In genomic region chr15:84911879-84912660, GRCh38 we compare ENCODE assay signal across 8 cellular contexts. TPM values are rescaled to one million over a fixed set of nuclear protein-coding genes. Genes with fewer than 3 reads are reported as not detected.
DNase-seq lines count a peak whose midpoint lies in the region; ATAC-seq, FAIRE-seq and TF ChIP-seq lines count a peak whose summit lies in the region.

No MANE protein-coding gene starts in this region.

- H3K9ac ChIP-seq in HepG2 (ENCODE audit: insufficient read depth, low read depth, low read length) = peak overlapping the region; percentile 80

- TF ChIP-seq CTCF in choroid plexus epithelial cell (conservative IDR thresholded peaks at IDR 0.05; ENCODE audit: low read depth, low read length) (peak; percentile 0), HepG2 (CRISPR knock-in tag; IDR thresholded peaks at IDR 0.05) (no peak), thoracic aorta (IDR thresholded peaks at IDR 0.05) (no peak)

- in situ Hi-C loops in HepG2 (cut with HindIII; ENCODE audit: extremely low pct_ligation_motif_present, low pct_unique_long_range_greater_than_20kb) = no loop called here

- intact Hi-C loops in HepG2 (cut with micrococcal nuclease; ENCODE audit: unreplicated experiment) = loop anchor here (5.0 kb wide), 1 partner anchor 165 kb away; the partner anchor contains the start of gene ZNF592

- no peak for TF ChIP-seq RAD21 in HepG2 (CRISPR knock-in tag; IDR thresholded peaks at IDR 0.05)

- peak; percentile 52 to 73; a peak in 3 of 4 replicates for TF ChIP-seq POLR2A in HepG2 (IDR thresholded peaks at IDR 0.05; ENCODE audit: insufficient read depth in 1 of 2, low read depth in 2 of 2, low read length in 2 of 2)

- peak; percentile 74 for DNase-seq in HT-29 (ENCODE audit: low spot score)
- peak; percentile 99 for DNase-seq in choroid plexus epithelial cell (ENCODE audit: low read depth)
- peak; percentile 89 for DNase-seq in HepG2 (ENCODE audit: low spot score)
- peak; percentile 83 for DNase-seq in thoracic aorta (ENCODE audit: low spot score)
- DNase-seq in stimulated activated naive CD4-positive, alpha-beta T cell (lab: John Stamatoyannopoulos, UW) = no peak
- no peak for DNase-seq in cortex of kidney (lab: John Stamatoyannopoulos, UW)

- ATAC-seq in HepG2 (peak; percentile 86), thoracic aorta (ENCODE audit: insufficient number of reproducible peaks, low FRiP score, low read depth) (peak; percentile 84), GM21529 (IDR thresholded peaks at IDR 0.05; ENCODE audit: unreplicated experiment) (no peak), HG03139 (IDR thresholded peaks at IDR 0.05; ENCODE audit: unreplicated experiment) (no peak)

- peak overlapping the region; percentile 97 for H3K27ac ChIP-seq in HepG2 (ENCODE audit: extremely low read length, insufficient read depth, low read length)
- peak overlapping the region; percentile 95 to 97 for H3K27ac ChIP-seq in thoracic aorta

- peak overlapping the region; percentile 72 for H3K4me2 ChIP-seq in HepG2 (ENCODE audit: low read depth, low read length)

- POLR2A ChIA-PET in HepG2 (lab: Yijun Ruan, JAX) = interaction anchor here (0.7 to 1.6 kb wide), 8 partner anchors 13 to 341 kb away, joined by 3 to 6 read pairs (median 4); no protein-coding TSS in a partner anchor

- CTCF ChIA-PET in HepG2 (lab: Yijun Ruan, JAX; ENCODE audit: low intra/inter-chr PET ratio, low total read pairs) = interaction anchor here (1.0 kb wide), 1 partner anchor 16 kb away, joined by 3 read pairs; no protein-coding TSS in a partner anchor

- 3% methylated on average over 6 of the region's 6 CpGs for WGBS in HepG2 (ENCODE audit: low lambda C conversion rate)

- H3K79me2 ChIP-seq in HepG2 (ENCODE audit: insufficient read depth, low read length) = no peaks in the 10 kb centered on the region

- H3K36me3 ChIP-seq in HepG2 (replicated peaks in 1 of 2; ENCODE audit: control insufficient read depth in 1 of 2, insufficient read depth in 2 of 2, low read length in 2 of 2) (no peaks in the 10 kb centered on the region), thoracic aorta (no peaks in the 10 kb centered on the region)

- no peaks in the 10 kb centered on the region for H3K9me3 ChIP-seq in HepG2 (ENCODE audit: low read length)
- H3K9me3 ChIP-seq in thoracic aorta = no peaks in the 10 kb centered on the region

- H3K4me1 ChIP-seq in HepG2 (ENCODE audit: insufficient read depth, low read length) = peaks cover 100% of the 10 kb centered on the region
- peaks cover 45 to 80% of the 10 kb centered on the region in 2 donors for H3K4me1 ChIP-seq in thoracic aorta (ENCODE audit: control insufficient read depth in 1 of 2, low read depth in 2 of 2)

- no peak overlapping the region for H2AFZ ChIP-seq in HepG2 (ENCODE audit: low read length)

- no peak overlapping the region for H3K4me3 ChIP-seq in choroid plexus epithelial cell (ENCODE audit: low read depth, low read length)
- H3K4me3 ChIP-seq in HepG2 (replicated peaks in 1 of 3; ENCODE audit: insufficient read depth in 1 of 3, low read depth in 2 of 3, low read length in 3 of 3) = peak overlapping the region; percentile 9 to 47 (median 28); a peak in 4 of 6 replicates
- H3K4me3 ChIP-seq in thoracic aorta = peak overlapping the region; percentile 27

- no peaks in the 10 kb centered on the region for H3K27me3 ChIP-seq in HepG2 (ENCODE audit: control insufficient read depth in 1 of 2, insufficient read depth in 2 of 2, low read length in 2 of 2)
- no peaks in the 10 kb centered on the region for H3K27me3 ChIP-seq in thoracic aorta (replicated peaks; ENCODE audit: insufficient read depth)

- TF ChIP-seq EP300 in HepG2 (IDR thresholded peaks at IDR 0.05; ENCODE audit: low read depth in 2 of 2, low read length in 2 of 2) = peak in 1 of 2 experiments; percentile 77; a peak in 1 of 4 replicates
- TF ChIP-seq EP300 in HepG2 (CRISPR knock-in tag; IDR thresholded peaks at IDR 0.05; ENCODE audit: borderline replicate concordance) = no peak

- BruUV-seq in HepG2 (replicated peaks; lab: Mats Ljungman, UMichigan) = TSS peak; percentile 96

- FAIRE-seq in HepG2 (lab: Jason Lieb, UNC) = peak; percentile 67

- H4K20me1 ChIP-seq in HepG2 (ENCODE audit: insufficient read depth, low read length) = no peaks in the 10 kb centered on the region

TF ChIP-seq in HepG2, 621 proteins besides CTCF, POLR2A, EP300 and RAD21 (continues in another document):
- TF ChIP-seq, protein P1, sequence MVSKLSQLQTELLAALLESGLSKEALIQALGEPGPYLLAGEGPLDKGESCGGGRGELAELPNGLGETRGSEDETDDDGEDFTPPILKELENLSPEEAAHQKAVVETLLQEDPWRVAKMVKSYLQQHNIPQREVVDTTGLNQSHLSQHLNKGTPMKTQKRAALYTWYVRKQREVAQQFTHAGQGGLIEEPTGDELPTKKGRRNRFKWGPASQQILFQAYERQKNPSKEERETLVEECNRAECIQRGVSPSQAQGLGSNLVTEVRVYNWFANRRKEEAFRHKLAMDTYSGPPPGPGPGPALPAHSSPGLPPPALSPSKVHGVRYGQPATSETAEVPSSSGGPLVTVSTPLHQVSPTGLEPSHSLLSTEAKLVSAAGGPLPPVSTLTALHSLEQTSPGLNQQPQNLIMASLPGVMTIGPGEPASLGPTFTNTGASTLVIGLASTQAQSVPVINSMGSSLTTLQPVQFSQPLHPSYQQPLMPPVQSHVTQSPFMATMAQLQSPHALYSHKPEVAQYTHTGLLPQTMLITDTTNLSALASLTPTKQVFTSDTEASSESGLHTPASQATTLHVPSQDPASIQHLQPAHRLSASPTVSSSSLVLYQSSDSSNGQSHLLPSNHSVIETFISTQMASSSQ (IDR thresholded peaks at IDR 0.05; ENCODE audit: low read depth) = peak; percentile 83
- TF ChIP-seq, protein P1 (CRISPR knock-in tag; IDR thresholded peaks at IDR 0.05; ENCODE audit: borderline replicate concordance) = peak; percentile 84
- TF ChIP-seq, protein P2, sequence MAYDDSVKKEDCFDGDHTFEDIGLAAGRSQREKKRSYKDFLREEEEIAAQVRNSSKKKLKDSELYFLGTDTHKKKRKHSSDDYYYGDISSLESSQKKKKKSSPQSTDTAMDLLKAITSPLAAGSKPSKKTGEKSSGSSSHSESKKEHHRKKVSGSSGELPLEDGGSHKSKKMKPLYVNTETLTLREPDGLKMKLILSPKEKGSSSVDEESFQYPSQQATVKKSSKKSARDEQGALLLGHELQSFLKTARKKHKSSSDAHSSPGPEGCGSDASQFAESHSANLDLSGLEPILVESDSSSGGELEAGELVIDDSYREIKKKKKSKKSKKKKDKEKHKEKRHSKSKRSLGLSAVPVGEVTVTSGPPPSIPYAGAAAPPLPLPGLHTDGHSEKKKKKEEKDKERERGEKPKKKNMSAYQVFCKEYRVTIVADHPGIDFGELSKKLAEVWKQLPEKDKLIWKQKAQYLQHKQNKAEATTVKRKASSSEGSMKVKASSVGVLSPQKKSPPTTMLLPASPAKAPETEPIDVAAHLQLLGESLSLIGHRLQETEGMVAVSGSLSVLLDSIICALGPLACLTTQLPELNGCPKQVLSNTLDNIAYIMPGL (CRISPR knock-in tag; IDR thresholded peaks at IDR 0.05; ENCODE audit: borderline replicate concordance in 1 of 2, low read depth in 1 of 2) = peak in 1 of 2 experiments; percentile 43; a peak in 1 of 4 replicates
- TF ChIP-seq ZNF331 (CRISPR knock-in tag; IDR thresholded peaks at IDR 0.05) (peak; percentile 75), RBM22 (optimal IDR thresholded peaks at IDR 0.05; ENCODE audit: low read length) (peak; percentile 47), ZNF350 (CRISPR knock-in tag; IDR thresholded peaks at IDR 0.05; ENCODE audit: borderline replicate concordance, low read depth) (peak; percentile 38; the same call in 1 of the 2 replicates)

RNA-seq across cellular contexts. Expression of gene SLC28A1, which starts 27.6 kb away (rescaled TPM):
- total RNA-seq in HT-29 (2014; rRNA removed; shearing (Covaris generic)) = 0.08 and 0.13 TPM in 2 replicates
- total RNA-seq in HepG2 (2016; rRNA removed; fragmentation: Illumina TruSeq; extraction: Trizol) = 0.31 and 0.39 TPM in 2 replicates
- not detected in 2 replicates for total RNA-seq in HepG2 (2016; cell fraction: cytosol; rRNA removed; fragmentation: Illumina TruSeq; extraction: Trizol; ENCODE audit: low read depth)
- total RNA-seq in HepG2 (2016; cell fraction: insoluble cytoplasmic fraction; rRNA removed; fragmentation: Illumina TruSeq; extraction: Trizol) = 0.21 and 0.43 TPM in 2 replicates
- total RNA-seq in HepG2 (2016; cell fraction: membrane; rRNA removed; fragmentation: Illumina TruSeq; extraction: Trizol) = 0.14 and 0.15 TPM in 2 replicates
- total RNA-seq in HepG2 (2016; cell fraction: nucleus; rRNA removed; fragmentation: Illumina TruSeq; extraction: Trizol) = 0.28 and 0.59 TPM in 2 replicates
- polyA plus RNA-seq in HepG2 (2011; rRNA removed) = 5.8 and 8.6 TPM in 2 replicates
- polyA plus RNA-seq in HepG2 (2011; cell fraction: cytosol; rRNA removed) = 3.5 and 4.1 TPM in 2 replicates
- polyA plus RNA-seq in HepG2 (2011; cell fraction: nucleus; rRNA removed) = 15.9 and 18.6 TPM in 2 replicates
- 4.6 and 13.0 TPM in 2 replicates for polyA plus RNA-seq in HepG2 (2012)
- polyA plus RNA-seq in HepG2 (2016; cell fraction: cytosol; fragmentation: Illumina TruSeq; extraction: Trizol; ENCODE audit: low read depth) = 0.06 TPM in 1 of 2 replicates, not detected in the other
- 0.19 and 0.36 TPM in 2 replicates for polyA plus RNA-seq in HepG2 (2016; cell fraction: insoluble cytoplasmic fraction; fragmentation: Illumina TruSeq; extraction: Trizol; ENCODE audit: low read depth)
- polyA plus RNA-seq in HepG2 (2016; cell fraction: membrane; fragmentation: Illumina TruSeq; extraction: Trizol; ENCODE audit: low read depth) = 0.09 and 0.14 TPM in 2 replicates
- polyA plus RNA-seq in HepG2 (2016; cell fraction: nucleus; fragmentation: Illumina TruSeq; extraction: Trizol; ENCODE audit: insufficient read depth, low read depth) = 0.67 and 1.0 TPM in 2 replicates
- polyA minus RNA-seq in HepG2 (2011; rRNA and poly(A)+ RNA removed; ENCODE audit: low replicate concordance) = 15.2 TPM in 1 of 2 replicates, not detected in the other
- polyA minus RNA-seq in HepG2 (2011; cell fraction: cytosol; rRNA and poly(A)+ RNA removed) = 2.1 and 2.8 TPM in 2 replicates
- 8.0 and 10.1 TPM in 2 replicates for polyA minus RNA-seq in HepG2 (2011; cell fraction: nucleus; rRNA and poly(A)+ RNA removed)
- 1 to 10 TPM in 1 of 2 donors, under 1 TPM in 1; 0.41 to 1.6 TPM for total RNA-seq in thoracic aorta

Comparison
In these comparisons a context has a peak if more than half of its experiments do, and no peak if none do; other contexts are left out.
1. DNase-seq: peak in HT-29 (single experiment), choroid plexus epithelial cell (single experiment), HepG2 (single experiment) and thoracic aorta (single experiment); none in stimulated activated naive CD4-positive, alpha-beta T cell (0 of 6) and cortex of kidney (single experiment).
2. ATAC-seq: peak in HepG2 (single experiment) and thoracic aorta (single experiment); none in GM21529 (single experiment) and HG03139 (single experiment).